ENCODE assay signal across 9 cellular contexts in genomic region chr7:40717242-40717641, GRCh38.
DNase-seq lines count a peak whose midpoint lies in the region; ATAC-seq and TF ChIP-seq lines count a peak whose summit lies in the region.
"Had no signal": no experiment of that assay in that cellular context is flagged by ENCODE, and none has a peak within 500 bp of the region (broad histone marks: within the 10 kb centered on the region; RNA-seq: fewer than 3 reads in every experiment).

No MANE protein-coding gene starts in this region.

- peak overlapping the region; percentile 5 for H3K4me3 Mint-ChIP-seq in chondrocyte (ENCODE audit: unreplicated experiment)
- H3K4me3 Mint-ChIP-seq: activated naive CD4-positive, alpha-beta T cell treated with anti-CD3 and anti-CD28 coated beads, Interleukin-2, amount 50 U/mL, for 24 hours had no signal

- H3K27me3 ChIP-seq in mesenchymal stem cell (ENCODE audit: control insufficient read depth in 1 of 2, insufficient read depth in 1 of 2, low read length in 2 of 2) = no peaks in the 10 kb centered on the region

- no peak overlapping the region for H2BK15ac ChIP-seq in mesenchymal stem cell (ENCODE audit: low read depth, poor library complexity, severe bottlenecking)

- no peak overlapping the region for H2AK5ac ChIP-seq in mesenchymal stem cell (ENCODE audit: low read length, severe bottlenecking)

- peak; percentile 77 for ATAC-seq in HG02852 (IDR thresholded peaks at IDR 0.05; ENCODE audit: unreplicated experiment)

- H3K27me3 Mint-ChIP-seq in chondrocyte (ENCODE audit: low read depth) = no peaks in the 10 kb centered on the region

- no peaks in the 10 kb centered on the region for H3K36me3 ChIP-seq in mesenchymal stem cell (ENCODE audit: control insufficient read depth in 1 of 2, insufficient read depth in 2 of 2, low read depth in 1 of 2, low read length in 2 of 2)

- H3K27ac Mint-ChIP-seq in chondrocyte (ENCODE audit: unreplicated experiment) = peak overlapping the region; percentile 86
- H3K27ac Mint-ChIP-seq: activated naive CD4-positive, alpha-beta T cell treated with anti-CD3 and anti-CD28 coated beads, Interleukin-2, amount 50 U/mL, for 24 hours had no signal

- no peak overlapping the region for H2AFZ ChIP-seq in mesenchymal stem cell (ENCODE audit: low read depth, low read length)

- no peak overlapping the region for H4K91ac ChIP-seq in mesenchymal stem cell (ENCODE audit: low read length)

- H3K9me3 ChIP-seq in mesenchymal stem cell (ENCODE audit: control insufficient read depth, low read length) = no peaks in the 10 kb centered on the region

- H3K23ac ChIP-seq in mesenchymal stem cell (ENCODE audit: low read length in 2 of 2) = no peak overlapping the region

- H3K79me1 ChIP-seq in mesenchymal stem cell (replicated peaks; ENCODE audit: low read length, poor library complexity, severe bottlenecking) = no peaks in the 10 kb centered on the region

- H3K36me3 Mint-ChIP-seq in chondrocyte (ENCODE audit: low read depth) = no peaks in the 10 kb centered on the region
- H3K36me3 Mint-ChIP-seq: activated naive CD4-positive, alpha-beta T cell treated with anti-CD3 and anti-CD28 coated beads, Interleukin-2, amount 50 U/mL, for 24 hours had no signal

- peak overlapping the region; percentile 69 for H3K27ac ChIP-seq in mesenchymal stem cell (ENCODE audit: low read length, poor library complexity, severe bottlenecking)

- H3K4me3 ChIP-seq in mesenchymal stem cell (ENCODE audit: insufficient read depth in 1 of 2, low read depth in 1 of 2, low read length in 2 of 2) = peak overlapping the region in 1 of 2 experiments; percentile 15

- H4K8ac ChIP-seq in mesenchymal stem cell (ENCODE audit: low read length) = peak overlapping the region; percentile 77

- peak overlapping the region; percentile 33 to 48 for H3K18ac ChIP-seq in mesenchymal stem cell (ENCODE audit: low read depth in 1 of 2, low read length in 2 of 2)

- H3K4me1 ChIP-seq in mesenchymal stem cell (ENCODE audit: control insufficient read depth, insufficient read depth, low read depth, low read length) = no peaks in the 10 kb centered on the region

- H3K4me2 ChIP-seq in mesenchymal stem cell (ENCODE audit: low read length, poor library complexity, severe bottlenecking) = peak overlapping the region; percentile 16

- no peak overlapping the region for H2BK12ac ChIP-seq in mesenchymal stem cell (ENCODE audit: low read length in 2 of 2)

- no peaks in the 10 kb centered on the region for H3K9me3 Mint-ChIP-seq in chondrocyte (ENCODE audit: low read depth)
- H3K9me3 Mint-ChIP-seq: activated naive CD4-positive, alpha-beta T cell treated with anti-CD3 and anti-CD28 coated beads, Interleukin-2, amount 50 U/mL, for 24 hours had no signal

- WGBS in mesenchymal stem cell = 35% methylated on average over 9 of the region's 9 CpGs

- no peak overlapping the region for H3K4ac ChIP-seq in mesenchymal stem cell (ENCODE audit: low read depth in 1 of 2, low read length in 2 of 2)

- peak overlapping the region; percentile 34 for H2BK120ac ChIP-seq in mesenchymal stem cell (ENCODE audit: low read depth, low read length)

- no peak overlapping the region for H3K14ac ChIP-seq in mesenchymal stem cell (ENCODE audit: low read length in 2 of 2)

- peak; percentile 25 for DNase-seq in activated CD4-positive, alpha-beta T cell treated with anti-CD3 and anti-CD28 coated beads for 48 hours
- DNase-seq in activated CD4-positive, alpha-beta T cell treated with anti-CD3 and anti-CD28 coated beads for 1 hour = no peak
- DNase-seq in NCI-H748 treated with DMSO at 0.1 percent for 48 hours (lab: John Stamatoyannopoulos, UW) (peak; percentile 15), chondrocyte (ENCODE audit: low spot score) (no peak), mesenchymal stem cell (peak; percentile 85), mesenteric fat pad (ENCODE audit: low spot score) (no peak)
- DNase-seq in effector CD8-positive, alpha-beta T cell (lab: John Stamatoyannopoulos, UW) = no peak

- peak overlapping the region; percentile 31 for H2BK5ac ChIP-seq in mesenchymal stem cell (ENCODE audit: low read depth, low read length, poor library complexity, severe bottlenecking)

- H3K4me1 Mint-ChIP-seq in chondrocyte (ENCODE audit: low read depth) = peaks cover 82% of the 10 kb centered on the region
- H3K4me1 Mint-ChIP-seq: activated naive CD4-positive, alpha-beta T cell treated with anti-CD3 and anti-CD28 coated beads, Interleukin-2, amount 50 U/mL, for 24 hours had no signal

- peak overlapping the region; percentile 84 for H3K9ac ChIP-seq in mesenchymal stem cell (ENCODE audit: low read length)

- no peak for TF ChIP-seq CTCF in chondrocyte (IDR thresholded peaks at IDR 0.05)

Comparison
In these comparisons a context has a peak if more than half of its experiments do, and no peak if none do; other contexts are left out.
1. DNase-seq: peak in activated CD4-positive, alpha-beta T cell treated with anti-CD3 and anti-CD28 coated beads for 48 hours (single experiment), NCI-H748 treated with DMSO at 0.1 percent for 48 hours (single experiment) and mesenchymal stem cell (single experiment); none in activated CD4-positive, alpha-beta T cell treated with anti-CD3 and anti-CD28 coated beads for 1 hour (single experiment), chondrocyte (single experiment), effector CD8-positive, alpha-beta T cell (single experiment) and mesenteric fat pad (single experiment).